In the genomic region with DNA sequence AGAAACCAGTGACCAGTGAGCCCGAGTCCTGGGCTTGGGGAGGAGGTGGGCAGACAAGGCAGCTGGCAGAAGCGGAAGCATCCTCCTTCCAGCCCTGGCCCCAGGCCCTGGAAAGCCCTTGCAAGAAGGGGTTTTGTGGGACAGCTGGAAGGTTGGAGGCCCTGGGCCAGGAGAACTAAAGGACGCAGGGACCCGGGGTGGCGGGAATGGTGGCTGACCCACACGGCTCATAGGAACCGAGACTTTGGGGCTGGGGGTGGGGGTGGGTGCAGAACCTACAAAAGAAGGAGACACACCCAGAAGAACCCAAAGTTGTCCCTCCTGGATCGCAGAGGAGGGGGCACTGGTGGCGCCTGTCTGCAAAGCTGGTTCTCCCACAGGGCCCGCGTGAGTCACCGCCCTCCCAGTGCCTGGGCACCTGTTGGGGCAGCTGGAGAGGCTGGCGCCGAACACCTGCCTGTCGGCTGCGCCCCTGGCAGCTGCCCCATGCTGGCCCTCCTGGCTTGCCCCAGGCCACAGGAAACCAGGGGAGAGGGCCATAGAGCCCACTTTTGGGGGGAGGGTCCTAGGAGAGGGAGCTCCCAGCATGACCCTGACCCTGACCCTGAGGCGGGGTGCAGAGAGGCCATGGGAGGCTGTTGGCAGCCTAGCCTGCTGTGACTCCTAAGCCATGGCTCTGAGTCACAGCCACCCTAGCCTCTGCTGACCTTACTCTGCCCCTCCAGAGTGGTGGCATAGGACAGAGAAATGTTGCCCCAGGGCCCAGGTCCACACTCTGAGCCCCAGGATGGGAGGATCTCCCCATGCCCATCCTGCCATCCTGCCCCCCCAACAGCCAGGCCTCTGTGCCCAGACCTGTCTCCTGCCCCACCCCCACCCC, we compare ENCODE assay signal across 8 cellular contexts. TPM values are rescaled to one million over a fixed set of nuclear protein-coding genes. Genes with fewer than 3 reads are reported as not detected.
DNase-seq lines count a peak whose midpoint lies in the region; ATAC-seq and TF ChIP-seq lines count a peak whose summit lies in the region.

No MANE protein-coding gene starts in this region.

- ATAC-seq in left cardiac atrium (peak; percentile 3 to 14), thoracic aorta (ENCODE audit: insufficient number of reproducible peaks, low FRiP score, low read depth) (no peak), GM18868 (IDR thresholded peaks at IDR 0.05; ENCODE audit: unreplicated experiment) (no peak)
- ATAC-seq in activated naive CD8-positive, alpha-beta T cell treated with anti-CD3 and anti-CD28 coated beads, Interleukin-2, amount 50 U/mL, for 24 hours: no peak

- H3K27me3 Mint-ChIP-seq in activated naive CD8-positive, alpha-beta T cell treated with anti-CD3 and anti-CD28 coated beads, Interleukin-2, amount 50 U/mL, for 24 hours: peaks cover 22% of the 10 kb centered on the region

- DNase-seq in HPDE6-E6E7 (ENCODE audit: extremely low spot score) (peak; percentile 77), RPMI8226 (peak; percentile 83), left cardiac atrium (no peak), thoracic aorta (ENCODE audit: low spot score) (no peak), cortex of kidney (lab: John Stamatoyannopoulos, UW) (no peak), foreskin melanocyte (no peak)
- no peak for DNase-seq in activated naive CD8-positive, alpha-beta T cell treated with anti-CD3 and anti-CD28 coated beads, Interleukin-2, amount 50 U/mL, for 24 hours

- peaks cover 13% of the 10 kb centered on the region for H3K4me1 Mint-ChIP-seq in activated naive CD8-positive, alpha-beta T cell treated with anti-CD3 and anti-CD28 coated beads, Interleukin-2, amount 50 U/mL, for 24 hours

- intact Hi-C loops in left cardiac atrium (cut with DNase I): no loop called here

- H3K27ac ChIP-seq in thoracic aorta: peak overlapping the region; percentile 97 to 98

- H3K9me3 ChIP-seq in thoracic aorta: no peaks in the 10 kb centered on the region

- H3K27me3 ChIP-seq in thoracic aorta (replicated peaks; ENCODE audit: insufficient read depth): no peaks in the 10 kb centered on the region

- TF ChIP-seq CTCF in thoracic aorta (IDR thresholded peaks at IDR 0.05): no peak

- H3K9me3 Mint-ChIP-seq in activated naive CD8-positive, alpha-beta T cell treated with anti-CD3 and anti-CD28 coated beads, Interleukin-2, amount 50 U/mL, for 24 hours: no peaks in the 10 kb centered on the region

- H3K4me3 ChIP-seq in thoracic aorta: peak overlapping the region; percentile 91

- H3K4me1 ChIP-seq in thoracic aorta (ENCODE audit: control insufficient read depth in 1 of 2, low read depth in 2 of 2): peaks cover 20 to 50% of the 10 kb centered on the region in 2 donors

- H3K36me3 ChIP-seq in thoracic aorta: peaks cover 28% of the 10 kb centered on the region

- no peak overlapping the region for H3K4me3 Mint-ChIP-seq in activated naive CD8-positive, alpha-beta T cell treated with anti-CD3 and anti-CD28 coated beads, Interleukin-2, amount 50 U/mL, for 24 hours

- no peak overlapping the region for H3K27ac Mint-ChIP-seq in activated naive CD8-positive, alpha-beta T cell treated with anti-CD3 and anti-CD28 coated beads, Interleukin-2, amount 50 U/mL, for 24 hours

- H3K36me3 Mint-ChIP-seq in activated naive CD8-positive, alpha-beta T cell treated with anti-CD3 and anti-CD28 coated beads, Interleukin-2, amount 50 U/mL, for 24 hours (ENCODE audit: low read depth): peaks cover 22% of the 10 kb centered on the region

RNA-seq across cellular contexts. Expression of gene DMPK, which starts 0.8 kb away (rescaled TPM):
- 100 to 1,000 TPM; 200 to 241 TPM for total RNA-seq in left cardiac atrium
- total RNA-seq in thoracic aorta: 100 to 1,000 TPM; 212 to 227 TPM

RNA-seq across cellular contexts. Expression of gene DMWD, which starts 11.1 kb away (rescaled TPM):
- total RNA-seq in left cardiac atrium (10 to 100 TPM; 55.3 to 57.7 TPM), thoracic aorta (10 to 100 TPM; 79.1 to 91.1 TPM)

RNA-seq across cellular contexts. Expression of gene SIX5, which starts 12.5 kb away (rescaled TPM):
- total RNA-seq in left cardiac atrium (10 to 100 TPM; 15.6 to 21.1 TPM), thoracic aorta (10 to 100 TPM; 15.0 to 29.9 TPM)

RNA-seq across cellular contexts. Expression of gene RSPH6A, which starts 33.6 kb away (rescaled TPM):
- total RNA-seq in left cardiac atrium (not detected), thoracic aorta (not detected)

RNA-seq across cellular contexts. Expression of gene MEIOSIN, which starts 48.3 kb away (rescaled TPM):
- total RNA-seq in left cardiac atrium: under 1 TPM; 0.21 to 0.24 TPM
- total RNA-seq in thoracic aorta: not detected

Comparison
In these comparisons a context has a peak if more than half of its experiments do, and no peak if none do; other contexts are left out.
1. DNase-seq: peak in HPDE6-E6E7 (single experiment) and RPMI8226 (single experiment); none in left cardiac atrium (single experiment), thoracic aorta (single experiment), cortex of kidney (single experiment), foreskin melanocyte (single experiment) and activated naive CD8-positive, alpha-beta T cell treated with anti-CD3 and anti-CD28 coated beads, Interleukin-2, amount 50 U/mL, for 24 hours (single experiment).
2. ATAC-seq: peak in left cardiac atrium (2 of 2); none in thoracic aorta (single experiment), GM18868 (single experiment) and activated naive CD8-positive, alpha-beta T cell treated with anti-CD3 and anti-CD28 coated beads, Interleukin-2, amount 50 U/mL, for 24 hours (single experiment).